2 cellular contexts compared by ENCODE assay signal in the genomic region with DNA sequence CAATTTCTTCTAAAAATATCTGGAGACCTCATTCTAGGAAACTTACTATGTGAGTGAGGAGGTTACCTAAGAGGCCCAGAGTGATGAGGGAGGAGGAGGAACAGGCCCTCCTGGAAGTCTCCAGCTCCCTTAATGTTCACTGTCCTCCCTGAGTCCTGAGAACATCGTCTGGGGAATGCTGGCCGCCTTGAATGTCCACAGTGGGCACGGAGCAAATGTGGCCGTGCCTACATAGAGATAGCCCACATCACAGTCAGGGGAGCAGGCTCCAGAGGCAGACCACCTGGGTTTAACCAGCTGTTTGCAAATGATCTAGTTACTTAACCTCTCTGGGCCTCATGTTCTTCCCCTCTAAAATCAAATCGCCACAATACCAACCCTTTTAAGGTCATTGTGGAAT.
TF ChIP-seq lines count a peak whose summit lies in the region.

No MANE protein-coding gene starts in this region.

TF ChIP-seq in IMR-90, 13 proteins besides CTCF, POLR2A, EP300 and RAD21:
- TF ChIP-seq CHD1 (IDR thresholded peaks at IDR 0.05; ENCODE audit: low read depth, low read length) (no peak), MXI1 (IDR thresholded peaks at IDR 0.05; ENCODE audit: borderline replicate concordance, low read depth, low read length) (no peak), RCOR1 (IDR thresholded peaks at IDR 0.05; ENCODE audit: insufficient replicate concordance, low read length) (no peak), MAFK (IDR thresholded peaks at IDR 0.05; ENCODE audit: low read depth, low read length) (no peak), MAZ (IDR thresholded peaks at IDR 0.05; ENCODE audit: borderline replicate concordance, low read depth, low read length) (no peak), CEBPB (IDR thresholded peaks at IDR 0.05; ENCODE audit: low read depth, low read length) (no peak)
- TF ChIP-seq, protein P1, sequence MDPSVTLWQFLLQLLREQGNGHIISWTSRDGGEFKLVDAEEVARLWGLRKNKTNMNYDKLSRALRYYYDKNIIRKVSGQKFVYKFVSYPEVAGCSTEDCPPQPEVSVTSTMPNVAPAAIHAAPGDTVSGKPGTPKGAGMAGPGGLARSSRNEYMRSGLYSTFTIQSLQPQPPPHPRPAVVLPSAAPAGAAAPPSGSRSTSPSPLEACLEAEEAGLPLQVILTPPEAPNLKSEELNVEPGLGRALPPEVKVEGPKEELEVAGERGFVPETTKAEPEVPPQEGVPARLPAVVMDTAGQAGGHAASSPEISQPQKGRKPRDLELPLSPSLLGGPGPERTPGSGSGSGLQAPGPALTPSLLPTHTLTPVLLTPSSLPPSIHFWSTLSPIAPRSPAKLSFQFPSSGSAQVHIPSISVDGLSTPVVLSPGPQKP (IDR thresholded peaks at IDR 0.05; ENCODE audit: borderline replicate concordance, low read depth, low read length): no peak
- TF ChIP-seq, protein P2, sequence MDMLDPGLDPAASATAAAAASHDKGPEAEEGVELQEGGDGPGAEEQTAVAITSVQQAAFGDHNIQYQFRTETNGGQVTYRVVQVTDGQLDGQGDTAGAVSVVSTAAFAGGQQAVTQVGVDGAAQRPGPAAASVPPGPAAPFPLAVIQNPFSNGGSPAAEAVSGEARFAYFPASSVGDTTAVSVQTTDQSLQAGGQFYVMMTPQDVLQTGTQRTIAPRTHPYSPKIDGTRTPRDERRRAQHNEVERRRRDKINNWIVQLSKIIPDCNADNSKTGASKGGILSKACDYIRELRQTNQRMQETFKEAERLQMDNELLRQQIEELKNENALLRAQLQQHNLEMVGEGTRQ (IDR thresholded peaks at IDR 0.05; ENCODE audit: low read depth, low read length): no peak
TF ChIP-seq in IMR-90: peak in this region for 0.

TF ChIP-seq in H1, 55 proteins besides CTCF, POLR2A, EP300 and RAD21:
- no peak for TF ChIP-seq RBBP5 (IDR thresholded peaks at IDR 0.05; ENCODE audit: borderline replicate concordance, low read depth, low read length)
- no peak for TF ChIP-seq CREB1 (IDR thresholded peaks at IDR 0.05)
- no peak for TF ChIP-seq YY1 (IDR thresholded peaks at IDR 0.05; ENCODE audit: low read depth, low read length)
- no peak for TF ChIP-seq TCF12 (IDR thresholded peaks at IDR 0.05; ENCODE audit: low read depth, low read length)
- TF ChIP-seq HDAC6 (IDR thresholded peaks at IDR 0.05; ENCODE audit: low read depth, low read length): no peak
- no peak for TF ChIP-seq JUN (IDR thresholded peaks at IDR 0.05; ENCODE audit: low read depth, low read length)
- no peak for TF ChIP-seq KDM1A (IDR thresholded peaks at IDR 0.05; ENCODE audit: borderline replicate concordance, low read length)
- no peak for TF ChIP-seq SUZ12 (IDR thresholded peaks at IDR 0.05; ENCODE audit: low read length)
- TF ChIP-seq, protein P3, sequence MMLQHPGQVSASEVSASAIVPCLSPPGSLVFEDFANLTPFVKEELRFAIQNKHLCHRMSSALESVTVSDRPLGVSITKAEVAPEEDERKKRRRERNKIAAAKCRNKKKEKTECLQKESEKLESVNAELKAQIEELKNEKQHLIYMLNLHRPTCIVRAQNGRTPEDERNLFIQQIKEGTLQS (IDR thresholded peaks at IDR 0.05; ENCODE audit: insufficient read depth, low read depth, low read length): no peak
- TF ChIP-seq CHD1 (IDR thresholded peaks at IDR 0.05; ENCODE audit: low read depth, low read length): no peak
- TF ChIP-seq BACH1 (IDR thresholded peaks at IDR 0.05; ENCODE audit: low read length): no peak
- TF ChIP-seq NRF1 (IDR thresholded peaks at IDR 0.05; ENCODE audit: low read depth, low read length): no peak
- no peak for TF ChIP-seq CBX5 (IDR thresholded peaks at IDR 0.05; ENCODE audit: low read depth, low read length)
- no peak for TF ChIP-seq NANOG (IDR thresholded peaks at IDR 0.05; ENCODE audit: insufficient read depth, low read depth, low read length, poor library complexity, severe bottlenecking)
- TF ChIP-seq, protein P2 (IDR thresholded peaks at IDR 0.05; ENCODE audit: low read length): no peak
- no peak for TF ChIP-seq FOSL1 (IDR thresholded peaks at IDR 0.05; ENCODE audit: insufficient read depth, low read depth, low read length)
TF ChIP-seq in H1: peak in this region for 0.
